ENCODE assay signal across 18 cellular contexts in the genomic region with DNA sequence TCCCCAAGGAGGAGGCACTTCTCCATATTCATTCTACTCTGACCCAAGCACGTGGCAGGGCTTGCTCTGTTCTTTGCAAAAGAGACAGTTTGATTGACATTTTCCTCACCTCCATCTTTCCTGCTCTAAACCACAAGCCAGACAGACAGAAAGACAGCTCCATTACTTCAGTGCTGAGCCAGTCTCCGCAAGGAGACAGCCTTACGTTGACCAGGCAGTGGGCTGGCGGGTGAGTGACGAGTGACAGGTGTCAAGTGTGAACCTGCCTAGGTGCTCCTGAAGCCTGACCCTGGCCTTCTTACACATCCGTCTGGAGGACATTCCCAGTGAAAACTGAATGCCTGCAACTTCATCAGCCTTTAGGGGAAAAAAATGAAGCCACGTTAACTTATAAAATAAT.
DNase-seq lines count a peak whose midpoint lies in the region; ATAC-seq, FAIRE-seq and TF ChIP-seq lines count a peak whose summit lies in the region.
"Had no signal": no experiment of that assay in that cellular context is flagged by ENCODE, and none has a peak within 500 bp of the region (broad histone marks: within the 10 kb centered on the region; RNA-seq: fewer than 3 reads in every experiment).

No MANE protein-coding gene starts in this region.

- no peak for TF ChIP-seq EP300 in H1 (IDR thresholded peaks at IDR 0.05; ENCODE audit: borderline replicate concordance in 1 of 2, low read depth in 2 of 2, low read length in 2 of 2)

- DNase-seq in HEK293T (ENCODE audit: extremely low spot score): no peak
- no peak for DNase-seq in H1 (ENCODE audit: low read depth in 1 of 2, low spot score in 2 of 2)
- peak; percentile 65 for DNase-seq in posterior vena cava (ENCODE audit: low spot score)
- DNase-seq in UCSD-AML1 (lab: John Stamatoyannopoulos, UW; ENCODE audit: unreplicated experiment): no peak
- DNase-seq: DMS79, NCI-H1417 treated with DMSO at 0.1 percent for 48 hours, NCI-H1930, NCI-H226, NCI-H524, NCI-H82, RPMI8226, SIG-M5 had no signal

- no peaks in the 10 kb centered on the region for H3K27me3 ChIP-seq in BLaER1 treated with 17β-estradiol and CSF1 and Interleukin-3, amounts not matched to agents 10 nM and 100 nM
- H3K27me3 ChIP-seq in H1 (replicated peaks in 1 of 4; ENCODE audit: control insufficient read depth in 3 of 4, extremely low read depth in 1 of 4, insufficient read depth in 3 of 4, low read length in 3 of 4): no peaks in the 10 kb centered on the region

- H4K5ac ChIP-seq in H1 (ENCODE audit: insufficient read length, low read depth, low read length): no peak overlapping the region

- no peaks in the 10 kb centered on the region for H4K20me1 ChIP-seq in BLaER1 treated with 17β-estradiol and CSF1 and Interleukin-3, amounts not matched to agents 10 nM and 100 nM
- no peaks in the 10 kb centered on the region for H4K20me1 ChIP-seq in H1 (replicated peaks in 1 of 2; ENCODE audit: control insufficient read depth in 1 of 2, insufficient read depth in 2 of 2, low read length in 2 of 2)

- intact Hi-C loops in posterior vena cava (cut with DNase I): loop anchor here (2.0 to 10.0 kb wide), 2 partner anchors 551 to 557 kb away; no protein-coding TSS in a partner anchor

- TF ChIP-seq POLR2A in H1 (IDR thresholded peaks at IDR 0.05; ENCODE audit: control extremely low read depth in 1 of 2, low read depth in 2 of 2, low read length in 2 of 2): no peak

- H3K56ac ChIP-seq in H1 (replicated peaks; ENCODE audit: insufficient read length, low read depth, low read length): no peak overlapping the region

- peaks cover 6 to 26% (median 12%) of the 10 kb centered on the region in 10 experiments; a peak in 17 of 20 replicates for H3K4me1 ChIP-seq in BLaER1 treated with 17β-estradiol and CSF1 and Interleukin-3, amounts not matched to agents 10 nM and 100 nM
- no peaks in the 10 kb centered on the region for H3K4me1 ChIP-seq in H1 (replicated peaks in 1 of 4; ENCODE audit: control insufficient read depth in 3 of 4, insufficient read depth in 4 of 4, low read length in 3 of 4)

- no peak overlapping the region for H3K18ac ChIP-seq in H1 (ENCODE audit: extremely low read depth, low read length)

- TF ChIP-seq RAD21 in H1 (IDR thresholded peaks at IDR 0.05 in 1 of 2, conservative IDR thresholded peaks at IDR 0.05 in 1 of 2; ENCODE audit: low read depth in 2 of 2, low read length in 2 of 2): no peak

- no peak overlapping the region for H3K14ac ChIP-seq in H1 (ENCODE audit: insufficient read length)

- peaks cover 2% of the 10 kb centered on the region; the same call in 1 of the 2 replicates for H3K23me2 ChIP-seq in H1 (ENCODE audit: low read depth, low read length)

- no peak overlapping the region for H3K9ac ChIP-seq in BLaER1 treated with 17β-estradiol and CSF1 and Interleukin-3, amounts not matched to agents 10 nM and 100 nM
- H3K9ac ChIP-seq in H1 (replicated peaks in 1 of 4; ENCODE audit: extremely low read depth in 1 of 4, low read depth in 3 of 4, low read length in 3 of 4): no peak overlapping the region

- H3K23ac ChIP-seq in H1 (ENCODE audit: insufficient read length): no peak overlapping the region

- no peak for FAIRE-seq in H1 (lab: Jason Lieb, UNC)

- H3K4ac ChIP-seq in H1 (replicated peaks; ENCODE audit: insufficient read length, low read depth, low read length): no peak overlapping the region

- no peak overlapping the region; the same call in 1 of the 2 replicates for H2BK5ac ChIP-seq in H1 (ENCODE audit: low read depth, low read length)

- 0 out of 2 replicates have a peak overlapping the region, but pooled peaks have one; percentile 54 for H2BK15ac ChIP-seq in H1 (ENCODE audit: low read length)

- H3K79me2 ChIP-seq in H1 (ENCODE audit: control insufficient read depth in 1 of 2, insufficient read depth in 2 of 2, low read length in 2 of 2): no peaks in the 10 kb centered on the region

- no peak overlapping the region for H4K91ac ChIP-seq in H1 (replicated peaks; ENCODE audit: insufficient read length, low read length)

- no peak overlapping the region for H2AFZ ChIP-seq in H1 (ENCODE audit: low read length)

- 91% methylated on average over 7 of the region's 7 CpGs; no CpG with 5 or more reads in 1 of the 2 experiments for WGBS in H1 (ENCODE audit: extremely low coverage in 1 of 2, insufficient coverage in 1 of 2, insufficient read length in 1 of 2, insufficient replicate concordance in 2 of 2, low coverage in 1 of 2, low lambda C conversion rate in 2 of 2, missing lambda C conversion rate in 1 of 2), 2 experiments

- POLR2A ChIA-PET in HEK293T (lab: Yijun Ruan, JAX): no interaction called here
- POLR2A ChIA-PET in H1 (lab: Charles Lee; ENCODE audit: partially characterized antibody): interaction anchor here (0.6 kb wide), 1 partner anchor 20 kb away, joined by 3 read pairs; no protein-coding TSS in a partner anchor

- no peak overlapping the region for H3K4me3 ChIP-seq in BLaER1 treated with 17β-estradiol and CSF1 and Interleukin-3, amounts not matched to agents 10 nM and 100 nM
- no peak overlapping the region for H3K4me3 ChIP-seq in H1 (ENCODE audit: extremely low read depth in 1 of 4, insufficient read depth in 2 of 4, low read depth in 3 of 4, low read length in 4 of 4)
- H3K4me3 ChIP-seq: HAP-1, K562 had no signal

- no peak overlapping the region for H2AK5ac ChIP-seq in H1 (ENCODE audit: low read depth, low read length)

- peak overlapping the region in 7 of 11 experiments; percentile 30 to 60 (median 49); a peak in 7 of 22 replicates for H3K27ac ChIP-seq in BLaER1 treated with 17β-estradiol and CSF1 and Interleukin-3, amounts not matched to agents 10 nM and 100 nM
- no peak overlapping the region for H3K27ac ChIP-seq in H1 (ENCODE audit: low read depth, low read length)
- H3K27ac ChIP-seq: C4-2B had no signal

- H3K4me2 ChIP-seq in BLaER1 treated with 17β-estradiol and CSF1 and Interleukin-3, amounts not matched to agents 10 nM and 100 nM: peak overlapping the region in 6 of 11 experiments; percentile 17 to 62 (median 54); a peak in 12 of 22 replicates
- H3K4me2 ChIP-seq in H1 (ENCODE audit: insufficient read depth in 1 of 2, low read depth in 2 of 2, low read length in 2 of 2): no peak overlapping the region

- ATAC-seq in HG02970 (IDR thresholded peaks at IDR 0.05; ENCODE audit: low FRiP score, unreplicated experiment) (no peak), HG02678 (IDR thresholded peaks at IDR 0.05; ENCODE audit: unreplicated experiment) (no peak)

- H3K9me3 ChIP-seq in BLaER1 treated with 17β-estradiol and CSF1 and Interleukin-3, amounts not matched to agents 10 nM and 100 nM (replicated peaks in 1 of 11): peaks cover 0 to 19% (median 9%) of the 10 kb centered on the region in 11 experiments; a peak in 17 of 22 replicates
- no peaks in the 10 kb centered on the region; a peak in 1 of 4 replicates for H3K9me3 ChIP-seq in H1 (ENCODE audit: insufficient read depth in 2 of 2, low read depth in 1 of 2, low read length in 1 of 2)
- H3K9me3 ChIP-seq: HAP-1 had no signal

- no peaks in the 10 kb centered on the region; a peak in 1 of 22 replicates for H3K36me3 ChIP-seq in BLaER1 treated with 17β-estradiol and CSF1 and Interleukin-3, amounts not matched to agents 10 nM and 100 nM
- no peaks in the 10 kb centered on the region for H3K36me3 ChIP-seq in H1 (ENCODE audit: control insufficient read depth in 2 of 4, insufficient read depth in 4 of 4, low read length in 3 of 4)
- H3K36me3 ChIP-seq: HAP-1 had no signal

- H2BK120ac ChIP-seq in H1 (replicated peaks; ENCODE audit: low read depth, low read length): no peak overlapping the region

- H3K79me1 ChIP-seq in H1 (ENCODE audit: low read depth, low read length): no peaks in the 10 kb centered on the region

- CTCF ChIA-PET in HEK293T (lab: Yijun Ruan, JAX): interaction anchor here (0.6 to 1.6 kb wide), 2 partner anchors 552 to 677 kb away, joined by 3 to 5 read pairs; no protein-coding TSS in a partner anchor
- CTCF ChIA-PET in H1 (lab: Charles Lee; ENCODE audit: partially characterized antibody): interaction anchor here (0.8 to 3.8 kb wide), 35 partner anchors 9 to 671 kb away, joined by 3 to 41 read pairs (median 7); a partner anchor contains a TSS

- no peak for TF ChIP-seq CTCF in H1 (IDR thresholded peaks at IDR 0.05; ENCODE audit: control extremely low read depth in 1 of 3, insufficient read depth in 1 of 3, low read depth in 1 of 3, low read length in 3 of 3)

- H4K8ac ChIP-seq in H1 (ENCODE audit: extremely low read depth, insufficient read depth, low read length): no peak overlapping the region

- H2BK12ac ChIP-seq in H1 (ENCODE audit: low read depth, low read length): no peak overlapping the region

- no peak overlapping the region for H2BK20ac ChIP-seq in H1 (ENCODE audit: low read length)

TF ChIP-seq in HEK293T, 16 proteins besides CTCF, POLR2A, EP300 and RAD21:
- TF ChIP-seq, protein P1, sequence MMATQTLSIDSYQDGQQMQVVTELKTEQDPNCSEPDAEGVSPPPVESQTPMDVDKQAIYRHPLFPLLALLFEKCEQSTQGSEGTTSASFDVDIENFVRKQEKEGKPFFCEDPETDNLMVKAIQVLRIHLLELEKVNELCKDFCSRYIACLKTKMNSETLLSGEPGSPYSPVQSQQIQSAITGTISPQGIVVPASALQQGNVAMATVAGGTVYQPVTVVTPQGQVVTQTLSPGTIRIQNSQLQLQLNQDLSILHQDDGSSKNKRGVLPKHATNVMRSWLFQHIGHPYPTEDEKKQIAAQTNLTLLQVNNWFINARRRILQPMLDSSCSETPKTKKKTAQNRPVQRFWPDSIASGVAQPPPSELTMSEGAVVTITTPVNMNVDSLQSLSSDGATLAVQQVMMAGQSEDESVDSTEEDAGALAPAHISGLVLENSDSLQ (IDR thresholded peaks at IDR 0.05): 0 out of 2 replicates have a peak, but pooled peaks have one; percentile 35
- TF ChIP-seq NFRKB (IDR thresholded peaks at IDR 0.05): no peak
TF ChIP-seq in HEK293T: peak in this region for 1.

TF ChIP-seq in H1, 55 proteins besides CTCF, POLR2A, EP300 and RAD21 (continues in another document):
- TF ChIP-seq, protein P2, sequence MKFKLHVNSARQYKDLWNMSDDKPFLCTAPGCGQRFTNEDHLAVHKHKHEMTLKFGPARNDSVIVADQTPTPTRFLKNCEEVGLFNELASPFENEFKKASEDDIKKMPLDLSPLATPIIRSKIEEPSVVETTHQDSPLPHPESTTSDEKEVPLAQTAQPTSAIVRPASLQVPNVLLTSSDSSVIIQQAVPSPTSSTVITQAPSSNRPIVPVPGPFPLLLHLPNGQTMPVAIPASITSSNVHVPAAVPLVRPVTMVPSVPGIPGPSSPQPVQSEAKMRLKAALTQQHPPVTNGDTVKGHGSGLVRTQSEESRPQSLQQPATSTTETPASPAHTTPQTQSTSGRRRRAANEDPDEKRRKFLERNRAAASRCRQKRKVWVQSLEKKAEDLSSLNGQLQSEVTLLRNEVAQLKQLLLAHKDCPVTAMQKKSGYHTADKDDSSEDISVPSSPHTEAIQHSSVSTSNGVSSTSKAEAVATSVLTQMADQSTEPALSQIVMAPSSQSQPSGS (IDR thresholded peaks at IDR 0.05; ENCODE audit: low read length): no peak
- TF ChIP-seq RNF2 (IDR thresholded peaks at IDR 0.05; ENCODE audit: borderline replicate concordance, low read depth, low read length, missing control alignments, poor library complexity, severe bottlenecking): no peak
- TF ChIP-seq CTBP2 (IDR thresholded peaks at IDR 0.05; ENCODE audit: borderline replicate concordance, insufficient read depth, insufficient read length, low read length): no peak
- TF ChIP-seq SP4 (IDR thresholded peaks at IDR 0.05; ENCODE audit: low read length): no peak

Comparison
In these comparisons a context has a peak if more than half of its experiments do, and no peak if none do; other contexts are left out.
1. H3K4me2 ChIP-seq: peak in BLaER1 treated with 17β-estradiol and CSF1 and Interleukin-3, amounts not matched to agents 10 nM and 100 nM (6 of 11); none in H1 (0 of 2).